In the genomic region with DNA sequence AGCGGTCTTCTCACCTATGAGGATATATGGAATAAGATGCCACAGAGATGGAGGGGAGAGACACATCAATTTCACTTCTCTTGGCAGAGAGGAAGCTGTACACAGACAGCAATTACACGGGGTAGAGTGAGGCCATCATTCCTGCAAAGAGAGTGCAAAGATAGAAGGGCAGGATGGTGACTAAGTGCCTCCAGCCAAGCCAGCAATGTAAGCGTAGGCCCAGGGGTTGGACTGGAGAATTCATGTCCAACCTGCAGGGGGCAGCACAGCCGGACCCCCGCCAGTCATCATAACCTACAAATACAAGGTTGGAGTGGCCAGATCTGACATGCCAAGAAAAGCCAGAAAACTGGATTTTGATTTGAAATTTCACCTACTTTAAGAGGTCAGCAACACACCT, we compare ENCODE assay signal across 1 cellular context.
TF ChIP-seq lines count a peak whose summit lies in the region.

No MANE protein-coding gene starts in this region.

TF ChIP-seq in GM12878, 131 proteins besides CTCF, POLR2A, EP300 and RAD21 (continued from another document):
- no peak for TF ChIP-seq FOS (IDR thresholded peaks at IDR 0.05; ENCODE audit: borderline replicate concordance, extremely low read depth, insufficient read length)
